17 cellular contexts compared by ENCODE assay signal in genomic region chr14:100077441-100077840, GRCh38. TPM values are rescaled to one million over a fixed set of nuclear protein-coding genes. Genes with fewer than 3 reads are reported as not detected.
A peak's percentile ranks its signal among the peaks of the same experiment; 100 is the strongest.
DNase-seq lines count a peak whose midpoint lies in the region; ATAC-seq and TF ChIP-seq lines count a peak whose summit lies in the region.
"Had no signal": no experiment of that assay in that cellular context is flagged by ENCODE, and none has a peak within 500 bp of the region (broad histone marks: within the 10 kb centered on the region; RNA-seq: fewer than 3 reads in every experiment).

No MANE protein-coding gene starts in this region.

- peaks cover 91% of the 10 kb centered on the region for H3K36me3 Mint-ChIP-seq in CD4-positive, alpha-beta T cell (ENCODE audit: low read depth)
- peaks cover 67% of the 10 kb centered on the region for H3K36me3 Mint-ChIP-seq in activated naive CD8-positive, alpha-beta T cell treated with anti-CD3 and anti-CD28 coated beads for 36 hours
- H3K36me3 Mint-ChIP-seq in natural killer cell treated with Interleukin-12 subunit alpha and Interleukin-12 subunit beta and Interleukin-15 and Interleukin-18, amount 100 ng/mL, for 72 hours: peaks cover 5% of the 10 kb centered on the region
- H3K36me3 Mint-ChIP-seq: brain had no signal

- H3K36me3 ChIP-seq in HEK293 (ENCODE audit: control insufficient read depth in 2 of 2, insufficient read depth in 1 of 2, low read length in 2 of 2): no peaks in the 10 kb centered on the region
- H3K36me3 ChIP-seq: left lung, tibial nerve had no signal

- peaks cover 15% of the 10 kb centered on the region for H3K4me1 ChIP-seq in HEK293 (ENCODE audit: control insufficient read depth, insufficient read depth, low read length)

- H3K9me3 ChIP-seq in CD4-positive, alpha-beta T cell (ENCODE audit: control insufficient read depth, low read length): no peaks in the 10 kb centered on the region
- no peaks in the 10 kb centered on the region for H3K9me3 ChIP-seq in HEK293 (ENCODE audit: control insufficient read depth, insufficient read depth, low read depth, low read length)
- H3K9me3 ChIP-seq: left lung, tibial nerve had no signal

- POLR2A ChIA-PET in CD4-positive, alpha-beta T cell (lab: Charles Lee): interaction anchor here (0.6 to 49.3 kb wide), 6 partner anchors 11 to 106 kb away, joined by 3 to 1638 read pairs (median 102); partner anchors contain the start of gene EVL
- POLR2A ChIA-PET in HEK293 (lab: Yijun Ruan, JAX): no interaction called here

- peak overlapping the region; percentile 96 for H3K27ac ChIP-seq in CD4-positive, alpha-beta T cell (ENCODE audit: low read depth, low read length)
- H3K27ac ChIP-seq in HEK293 (ENCODE audit: extremely low read depth, low read depth, low read length): no peak overlapping the region

- peak overlapping the region; percentile 98 for H3K27ac Mint-ChIP-seq in CD4-positive, alpha-beta T cell
- H3K27ac Mint-ChIP-seq in activated naive CD8-positive, alpha-beta T cell treated with anti-CD3 and anti-CD28 coated beads for 36 hours: peak overlapping the region; percentile 94
- peak overlapping the region; percentile 93 to 99 for H3K27ac Mint-ChIP-seq in natural killer cell treated with Interleukin-12 subunit alpha and Interleukin-12 subunit beta and Interleukin-15 and Interleukin-18, amount 100 ng/mL, for 72 hours

- no peak for DNase-seq in CD4-positive, alpha-beta T cell
- no peak for DNase-seq in activated naive CD8-positive, alpha-beta T cell treated with anti-CD3 and anti-CD28 coated beads for 36 hours
- no peak for DNase-seq in natural killer cell treated with Interleukin-12 subunit alpha and Interleukin-12 subunit beta and Interleukin-15 and Interleukin-18, amount 100 ng/mL, for 72 hours (ENCODE audit: low spot score)
- no peak for DNase-seq in NCI-H1417 treated with DMSO at 0.1 percent for 48 hours (lab: John Stamatoyannopoulos, UW)
- DNase-seq: activated gamma-delta T cell treated with Interleukin-2 at 50 U/mL for 16 hours; dermis blood vessel endothelial cell; Kasumi-1; left lung; NCI-H1417; stimulated activated CD4-positive, alpha-beta T cell treated with anti-CD3 and anti-CD28 coated beads, Interleukin-4, amount 100 ng/mL, for 1 hour had no signal

- H3K27me3 Mint-ChIP-seq in CD4-positive, alpha-beta T cell: no peaks in the 10 kb centered on the region
- no peaks in the 10 kb centered on the region for H3K27me3 Mint-ChIP-seq in activated naive CD8-positive, alpha-beta T cell treated with anti-CD3 and anti-CD28 coated beads for 36 hours
- H3K27me3 Mint-ChIP-seq in natural killer cell treated with Interleukin-12 subunit alpha and Interleukin-12 subunit beta and Interleukin-15 and Interleukin-18, amount 100 ng/mL, for 72 hours: no peaks in the 10 kb centered on the region
- H3K27me3 Mint-ChIP-seq: brain, progenitor cell of endocrine pancreas had no signal

- no peaks in the 10 kb centered on the region for H3K27me3 ChIP-seq in CD4-positive, alpha-beta T cell (ENCODE audit: control insufficient read depth, insufficient read depth, low read length)
- H3K27me3 ChIP-seq: left lung, tibial nerve had no signal

- CTCF ChIA-PET in CD4-positive, alpha-beta T cell (lab: Charles Lee): interaction anchor here (1.2 to 31.7 kb wide), 3 partner anchors 12 to 18 kb away, joined by 4 to 1090 read pairs (median 5); partner anchors contain the start of gene EVL
- CTCF ChIA-PET in HEK293 (lab: Yijun Ruan, JAX): interaction anchor here (0.9 to 1.2 kb wide), 2 partner anchors 30 to 96 kb away, joined by 3 read pairs; no protein-coding TSS in a partner anchor

- no peak for ATAC-seq in CD4-positive, alpha-beta T cell (ENCODE audit: poor library complexity)
- no peak for ATAC-seq in natural killer cell treated with Interleukin-12 subunit alpha and Interleukin-12 subunit beta and Interleukin-15 and Interleukin-18, amount 100 ng/mL, for 72 hours
- ATAC-seq in GM19395 (IDR thresholded peaks at IDR 0.05; ENCODE audit: unreplicated experiment) (no peak), HG03457 (IDR thresholded peaks at IDR 0.05; ENCODE audit: unreplicated experiment) (no peak)
- ATAC-seq: Panc1 had no signal

- no peak overlapping the region for H3K4me3 ChIP-seq in HEK293 (ENCODE audit: low read depth, low read length)
- H3K4me3 ChIP-seq: left lung, tibial nerve had no signal

- peak overlapping the region; percentile 69 for H3K4me3 Mint-ChIP-seq in CD4-positive, alpha-beta T cell
- peak overlapping the region; percentile 76 for H3K4me3 Mint-ChIP-seq in activated naive CD8-positive, alpha-beta T cell treated with anti-CD3 and anti-CD28 coated beads for 36 hours
- peak overlapping the region; percentile 92 for H3K4me3 Mint-ChIP-seq in natural killer cell treated with Interleukin-12 subunit alpha and Interleukin-12 subunit beta and Interleukin-15 and Interleukin-18, amount 100 ng/mL, for 72 hours
- H3K4me3 Mint-ChIP-seq: brain had no signal

- intact Hi-C loops in CD4-positive, alpha-beta T cell (cut with DNase I, micrococcal nuclease): loop anchor here in 1 of 2 experiments (5.0 kb wide), 1 partner anchor 115 kb away; no protein-coding TSS in a partner anchor

- peaks cover 98% of the 10 kb centered on the region for H3K4me1 Mint-ChIP-seq in CD4-positive, alpha-beta T cell (ENCODE audit: low read depth)
- H3K4me1 Mint-ChIP-seq in activated naive CD8-positive, alpha-beta T cell treated with anti-CD3 and anti-CD28 coated beads for 36 hours: peaks cover 93% of the 10 kb centered on the region
- H3K4me1 Mint-ChIP-seq in natural killer cell treated with Interleukin-12 subunit alpha and Interleukin-12 subunit beta and Interleukin-15 and Interleukin-18, amount 100 ng/mL, for 72 hours (ENCODE audit: low read depth in 2 of 2): peaks cover 87 to 98% of the 10 kb centered on the region in 2 donors

- H3K9me3 Mint-ChIP-seq in CD4-positive, alpha-beta T cell: no peaks in the 10 kb centered on the region
- H3K9me3 Mint-ChIP-seq in activated naive CD8-positive, alpha-beta T cell treated with anti-CD3 and anti-CD28 coated beads for 36 hours: no peaks in the 10 kb centered on the region
- no peaks in the 10 kb centered on the region for H3K9me3 Mint-ChIP-seq in natural killer cell treated with Interleukin-12 subunit alpha and Interleukin-12 subunit beta and Interleukin-15 and Interleukin-18, amount 100 ng/mL, for 72 hours
- H3K9me3 Mint-ChIP-seq: brain had no signal

- TF ChIP-seq CTCF in CD4-positive, alpha-beta T cell (IDR thresholded peaks at IDR 0.05): no peak
- no peak for TF ChIP-seq CTCF in HEK293 (tag by site-specific recombination; IDR thresholded peaks at IDR 0.05)

TF ChIP-seq in HEK293, 187 proteins besides CTCF, POLR2A, EP300 and RAD21 (continues in another document):
- TF ChIP-seq BCL6B (tag by site-specific recombination; IDR thresholded peaks at IDR 0.05) (no peak), GLI2 (tag by site-specific recombination; IDR thresholded peaks at IDR 0.05; ENCODE audit: borderline replicate concordance, low read depth) (no peak), PBX3 (CRISPR knock-in tag; IDR thresholded peaks at IDR 0.05) (no peak), ZSCAN16 (tag by site-specific recombination; IDR thresholded peaks at IDR 0.05) (no peak), ZBTB6 (tag by site-specific recombination; IDR thresholded peaks at IDR 0.05) (peak; percentile 46; the same call in 1 of the 2 replicates)

RNA-seq across cellular contexts. Expression of gene EVL, which starts 12.2 kb away (rescaled TPM):
- total RNA-seq in CD4-positive, alpha-beta T cell: 100 to 1,000 TPM; 660 to 678 TPM
- total RNA-seq in activated naive CD8-positive, alpha-beta T cell treated with anti-CD3 and anti-CD28 coated beads for 36 hours: 100 to 1,000 TPM; 225 to 236 TPM
- total RNA-seq in natural killer cell treated with Interleukin-12 subunit alpha and Interleukin-12 subunit beta and Interleukin-15 and Interleukin-18, amount 100 ng/mL, for 72 hours: 100 to 1,000 TPM; 109 to 232 TPM
